ENCODE assay signal across 9 cellular contexts in genomic region chr15:38226867-38227266, GRCh38. TPM values are rescaled to one million over a fixed set of nuclear protein-coding genes. Genes with fewer than 3 reads are reported as not detected.
A peak's percentile ranks its signal among the peaks of the same experiment; 100 is the strongest.
DNase-seq lines count a peak whose midpoint lies in the region; TF ChIP-seq lines count a peak whose summit lies in the region.
"Had no signal": no experiment of that assay in that cellular context is flagged by ENCODE, and none has a peak within 500 bp of the region (broad histone marks: within the 10 kb centered on the region; RNA-seq: fewer than 3 reads in every experiment).

No MANE protein-coding gene starts in this region.

- H3K4ac ChIP-seq in mesenchymal stem cell (ENCODE audit: low read depth in 1 of 2, low read length in 2 of 2) = no peak overlapping the region

- H3K27me3 ChIP-seq in mesenchymal stem cell (ENCODE audit: control insufficient read depth in 1 of 2, insufficient read depth in 1 of 2, low read length in 2 of 2) = no peaks in the 10 kb centered on the region
- H3K27me3 ChIP-seq: tibial artery had no signal

- no peak overlapping the region for H4K91ac ChIP-seq in mesenchymal stem cell (ENCODE audit: low read length)

- H4K8ac ChIP-seq in mesenchymal stem cell (ENCODE audit: low read length) = no peak overlapping the region

- H3K4me3 ChIP-seq in epithelial cell of esophagus (ENCODE audit: low read length) (no peak overlapping the region), mesenchymal stem cell (ENCODE audit: insufficient read depth in 1 of 2, low read depth in 1 of 2, low read length in 2 of 2) (no peak overlapping the region)
- H3K4me3 ChIP-seq: tibial artery had no signal

- no peak overlapping the region for H3K14ac ChIP-seq in mesenchymal stem cell (ENCODE audit: low read length in 2 of 2)

- H3K23ac ChIP-seq in mesenchymal stem cell (ENCODE audit: low read length in 2 of 2) = no peak overlapping the region

- H2BK5ac ChIP-seq in mesenchymal stem cell (ENCODE audit: low read depth, low read length, poor library complexity, severe bottlenecking) = no peak overlapping the region

- H3K27ac ChIP-seq in mesenchymal stem cell (ENCODE audit: low read length, poor library complexity, severe bottlenecking) = no peak overlapping the region
- H3K27ac ChIP-seq: tibial artery had no signal

- H3K4me2 ChIP-seq in mesenchymal stem cell (ENCODE audit: low read length, poor library complexity, severe bottlenecking) = no peak overlapping the region

- 52% methylated on average over 2 of the region's 3 CpGs for WGBS in mesenchymal stem cell

- no peak overlapping the region for H2BK15ac ChIP-seq in mesenchymal stem cell (ENCODE audit: low read depth, poor library complexity, severe bottlenecking)

- H3K9ac ChIP-seq in mesenchymal stem cell (ENCODE audit: low read length) = no peak overlapping the region

- H2BK12ac ChIP-seq in mesenchymal stem cell (ENCODE audit: low read length in 2 of 2) = no peak overlapping the region

- no peak overlapping the region for H3K18ac ChIP-seq in mesenchymal stem cell (ENCODE audit: low read depth in 1 of 2, low read length in 2 of 2)

- TF ChIP-seq CTCF in epithelial cell of esophagus (IDR thresholded peaks at IDR 0.05; ENCODE audit: insufficient read depth, low read depth, low read length, missing control alignments) = no peak
- no peak for TF ChIP-seq CTCF in GM10266 (IDR thresholded peaks at IDR 0.05; ENCODE audit: control insufficient read depth, insufficient read depth, low read depth, missing control alignments)

- no peak overlapping the region for H2BK120ac ChIP-seq in mesenchymal stem cell (ENCODE audit: low read depth, low read length)

- H2AK5ac ChIP-seq in mesenchymal stem cell (ENCODE audit: low read length, severe bottlenecking) = no peak overlapping the region

- H3K36me3 ChIP-seq in mesenchymal stem cell (ENCODE audit: control insufficient read depth in 1 of 2, insufficient read depth in 2 of 2, low read depth in 1 of 2, low read length in 2 of 2) = no peaks in the 10 kb centered on the region
- H3K36me3 ChIP-seq: tibial artery had no signal

- no peaks in the 10 kb centered on the region for H3K9me3 ChIP-seq in mesenchymal stem cell (ENCODE audit: control insufficient read depth, low read length)
- H3K9me3 ChIP-seq: tibial artery had no signal

- DNase-seq in Ammon's horn (ENCODE audit: low spot score) (peak; percentile 96), NCI-H460 (ENCODE audit: extremely low read depth, low read depth) (peak; percentile 89), epithelial cell of esophagus (ENCODE audit: low read depth) (peak; percentile 95), mesenchymal stem cell (peak; percentile 88), AML-193 (lab: John Stamatoyannopoulos, UW) (no peak), NCI-H2227 treated with DMSO at 0.1 percent for 48 hours (lab: John Stamatoyannopoulos, UW) (no peak), NCI-H146 (lab: John Stamatoyannopoulos, UW) (no peak), GM10266 (ENCODE audit: extremely low spot score) (no peak)
- DNase-seq: tibial artery had no signal

- no peaks in the 10 kb centered on the region for H3K4me1 ChIP-seq in mesenchymal stem cell (ENCODE audit: control insufficient read depth, insufficient read depth, low read depth, low read length)
- H3K4me1 ChIP-seq: tibial artery had no signal

- H2AFZ ChIP-seq in mesenchymal stem cell (ENCODE audit: low read depth, low read length) = no peak overlapping the region

- no peaks in the 10 kb centered on the region for H3K79me1 ChIP-seq in mesenchymal stem cell (replicated peaks; ENCODE audit: low read length, poor library complexity, severe bottlenecking)

RNA-seq across cellular contexts. Expression of gene SPRED1, which starts 25.8 kb away (rescaled TPM):
- total RNA-seq in NCI-H460 (2014; rRNA removed; shearing (Covaris generic)) = 25.6 and 25.9 TPM in 2 replicates
- polyA plus RNA-seq in NCI-H460 (2014; cell fraction: nucleus; rRNA removed) = 7.6 and 13.0 TPM in 2 replicates
- 22.0 TPM for polyA plus RNA-seq in mesenchymal stem cell (2013, experiment 1 of 2)
- polyA plus RNA-seq in mesenchymal stem cell (2013, experiment 2 of 2) = 23.3 TPM

Comparison
In these comparisons a context has a peak if more than half of its experiments do, and no peak if none do; other contexts are left out.
1. DNase-seq: peak in Ammon's horn (single experiment), NCI-H460 (single experiment), epithelial cell of esophagus (single experiment) and mesenchymal stem cell (single experiment); none in AML-193 (0 of 2), NCI-H2227 treated with DMSO at 0.1 percent for 48 hours (single experiment), NCI-H146 (single experiment) and GM10266 (single experiment).